ENCODE assay signal across 1 cellular context in the genomic region with DNA sequence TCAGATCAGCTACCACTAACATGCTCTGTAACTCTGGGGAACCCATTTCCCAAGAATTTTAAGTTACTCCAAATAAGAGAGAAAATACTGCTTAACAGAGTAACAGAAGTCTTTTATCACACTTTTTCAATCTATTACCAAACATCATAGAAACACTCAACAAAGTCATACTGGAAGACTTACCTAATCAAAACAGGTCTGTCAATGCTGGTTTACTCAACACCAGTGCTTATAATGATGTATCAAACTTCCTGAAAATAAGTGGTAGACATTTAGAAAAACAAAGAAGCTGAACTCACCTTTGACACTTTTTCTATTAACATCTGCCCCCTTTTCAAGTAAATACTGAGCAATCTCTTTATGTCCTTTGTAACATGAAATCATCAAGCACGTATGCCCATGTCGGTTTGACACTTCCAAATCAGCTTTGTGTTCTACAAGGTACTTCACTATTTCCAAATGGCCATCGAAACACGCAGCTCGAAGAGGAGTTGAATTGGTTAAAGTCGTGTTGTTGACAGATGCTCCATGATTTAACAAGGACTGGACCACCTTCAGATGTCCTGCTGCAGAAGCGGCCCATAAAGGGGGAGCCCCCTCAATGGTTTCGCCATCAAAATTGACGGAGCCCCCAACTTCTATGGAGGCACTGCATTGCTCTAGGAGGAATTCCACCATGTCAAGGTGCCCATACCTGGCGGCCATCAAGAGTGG.
A peak's percentile ranks its signal among the peaks of the same experiment; 100 is the strongest.
TF ChIP-seq lines count a peak whose summit lies in the region.

No MANE protein-coding gene starts in this region.

TF ChIP-seq in HepG2, 621 proteins besides CTCF, POLR2A, EP300 and RAD21:
- TF ChIP-seq, protein P1, sequence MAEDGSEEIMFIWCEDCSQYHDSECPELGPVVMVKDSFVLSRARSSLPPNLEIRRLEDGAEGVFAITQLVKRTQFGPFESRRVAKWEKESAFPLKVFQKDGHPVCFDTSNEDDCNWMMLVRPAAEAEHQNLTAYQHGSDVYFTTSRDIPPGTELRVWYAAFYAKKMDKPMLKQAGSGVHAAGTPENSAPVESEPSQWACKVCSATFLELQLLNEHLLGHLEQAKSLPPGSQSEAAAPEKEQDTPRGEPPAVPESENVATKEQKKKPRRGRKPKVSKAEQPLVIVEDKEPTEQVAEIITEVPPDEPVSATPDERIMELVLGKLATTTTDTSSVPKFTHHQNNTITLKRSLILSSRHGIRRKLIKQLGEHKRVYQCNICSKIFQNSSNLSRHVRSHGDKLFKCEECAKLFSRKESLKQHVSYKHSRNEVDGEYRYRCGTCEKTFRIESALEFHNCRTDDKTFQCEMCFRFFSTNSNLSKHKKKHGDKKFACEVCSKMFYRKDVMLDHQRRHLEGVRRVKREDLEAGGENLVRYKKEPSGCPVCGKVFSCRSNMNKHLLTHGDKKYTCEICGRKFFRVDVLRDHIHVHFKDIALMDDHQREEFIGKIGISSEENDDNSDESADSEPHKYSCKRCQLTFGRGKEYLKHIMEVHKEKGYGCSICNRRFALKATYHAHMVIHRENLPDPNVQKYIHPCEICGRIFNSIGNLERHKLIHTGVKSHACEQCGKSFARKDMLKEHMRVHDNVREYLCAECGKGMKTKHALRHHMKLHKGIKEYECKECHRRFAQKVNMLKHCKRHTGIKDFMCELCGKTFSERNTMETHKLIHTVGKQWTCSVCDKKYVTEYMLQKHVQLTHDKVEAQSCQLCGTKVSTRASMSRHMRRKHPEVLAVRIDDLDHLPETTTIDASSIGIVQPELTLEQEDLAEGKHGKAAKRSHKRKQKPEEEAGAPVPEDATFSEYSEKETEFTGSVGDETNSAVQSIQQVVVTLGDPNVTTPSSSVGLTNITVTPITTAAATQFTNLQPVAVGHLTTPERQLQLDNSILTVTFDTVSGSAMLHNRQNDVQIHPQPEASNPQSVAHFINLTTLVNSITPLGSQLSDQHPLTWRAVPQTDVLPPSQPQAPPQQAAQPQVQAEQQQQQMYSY (CRISPR knock-in tag; IDR thresholded peaks at IDR 0.05): 0 out of 2 replicates have a peak, but pooled peaks have one; percentile 20
- TF ChIP-seq RORA (CRISPR knock-in tag; IDR thresholded peaks at IDR 0.05) (no peak), ZNF674 (CRISPR knock-in tag; IDR thresholded peaks at IDR 0.05; ENCODE audit: low read depth) (no peak), NR2F2 (IDR thresholded peaks at IDR 0.05; ENCODE audit: borderline replicate concordance, low read depth) (peak; percentile 24; the same call in 1 of the 2 replicates), TBX2 (CRISPR knock-in tag; IDR thresholded peaks at IDR 0.05; ENCODE audit: borderline replicate concordance) (peak; percentile 25; the same call in 1 of the 2 replicates), NR2C2 (CRISPR knock-in tag; IDR thresholded peaks at IDR 0.05; ENCODE audit: borderline replicate concordance) (0 out of 2 replicates have a peak, but pooled peaks have one; percentile 6), RFXANK (CRISPR knock-in tag; IDR thresholded peaks at IDR 0.05) (no peak), ZNF264 (CRISPR knock-in tag; IDR thresholded peaks at IDR 0.05) (0 out of 2 replicates have a peak, but pooled peaks have one; percentile 72), ZNF788 (CRISPR knock-in tag; IDR thresholded peaks at IDR 0.05; ENCODE audit: borderline replicate concordance) (0 out of 2 replicates have a peak, but pooled peaks have one; percentile 38), JDP2 (CRISPR knock-in tag; IDR thresholded peaks at IDR 0.05; ENCODE audit: borderline replicate concordance) (no peak), KLF13 (CRISPR knock-in tag; IDR thresholded peaks at IDR 0.05) (no peak), BRD4 (CRISPR knock-in tag; IDR thresholded peaks at IDR 0.05) (0 out of 2 replicates have a peak, but pooled peaks have one; percentile 39), MAFF (IDR thresholded peaks at IDR 0.05; ENCODE audit: low read depth, low read length) (no peak), RCOR2 (CRISPR knock-in tag; IDR thresholded peaks at IDR 0.05) (no peak)
- TF ChIP-seq, protein P2, sequence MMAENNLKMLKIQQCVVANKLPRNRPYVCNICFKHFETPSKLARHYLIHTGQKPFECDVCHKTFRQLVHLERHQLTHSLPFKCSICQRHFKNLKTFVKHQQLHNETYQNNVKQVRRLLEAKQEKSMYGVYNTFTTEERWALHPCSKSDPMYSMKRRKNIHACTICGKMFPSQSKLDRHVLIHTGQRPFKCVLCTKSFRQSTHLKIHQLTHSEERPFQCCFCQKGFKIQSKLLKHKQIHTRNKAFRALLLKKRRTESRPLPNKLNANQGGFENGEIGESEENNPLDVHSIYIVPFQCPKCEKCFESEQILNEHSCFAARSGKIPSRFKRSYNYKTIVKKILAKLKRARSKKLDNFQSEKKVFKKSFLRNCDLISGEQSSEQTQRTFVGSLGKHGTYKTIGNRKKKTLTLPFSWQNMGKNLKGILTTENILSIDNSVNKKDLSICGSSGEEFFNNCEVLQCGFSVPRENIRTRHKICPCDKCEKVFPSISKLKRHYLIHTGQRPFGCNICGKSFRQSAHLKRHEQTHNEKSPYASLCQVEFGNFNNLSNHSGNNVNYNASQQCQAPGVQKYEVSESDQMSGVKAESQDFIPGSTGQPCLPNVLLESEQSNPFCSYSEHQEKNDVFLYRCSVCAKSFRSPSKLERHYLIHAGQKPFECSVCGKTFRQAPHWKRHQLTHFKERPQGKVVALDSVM (CRISPR knock-in tag; IDR thresholded peaks at IDR 0.05): no peak
- TF ChIP-seq, protein P3, sequence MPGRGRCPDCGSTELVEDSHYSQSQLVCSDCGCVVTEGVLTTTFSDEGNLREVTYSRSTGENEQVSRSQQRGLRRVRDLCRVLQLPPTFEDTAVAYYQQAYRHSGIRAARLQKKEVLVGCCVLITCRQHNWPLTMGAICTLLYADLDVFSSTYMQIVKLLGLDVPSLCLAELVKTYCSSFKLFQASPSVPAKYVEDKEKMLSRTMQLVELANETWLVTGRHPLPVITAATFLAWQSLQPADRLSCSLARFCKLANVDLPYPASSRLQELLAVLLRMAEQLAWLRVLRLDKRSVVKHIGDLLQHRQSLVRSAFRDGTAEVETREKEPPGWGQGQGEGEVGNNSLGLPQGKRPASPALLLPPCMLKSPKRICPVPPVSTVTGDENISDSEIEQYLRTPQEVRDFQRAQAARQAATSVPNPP (CRISPR knock-in tag; IDR thresholded peaks at IDR 0.05): no peak
- TF ChIP-seq, protein P4, sequence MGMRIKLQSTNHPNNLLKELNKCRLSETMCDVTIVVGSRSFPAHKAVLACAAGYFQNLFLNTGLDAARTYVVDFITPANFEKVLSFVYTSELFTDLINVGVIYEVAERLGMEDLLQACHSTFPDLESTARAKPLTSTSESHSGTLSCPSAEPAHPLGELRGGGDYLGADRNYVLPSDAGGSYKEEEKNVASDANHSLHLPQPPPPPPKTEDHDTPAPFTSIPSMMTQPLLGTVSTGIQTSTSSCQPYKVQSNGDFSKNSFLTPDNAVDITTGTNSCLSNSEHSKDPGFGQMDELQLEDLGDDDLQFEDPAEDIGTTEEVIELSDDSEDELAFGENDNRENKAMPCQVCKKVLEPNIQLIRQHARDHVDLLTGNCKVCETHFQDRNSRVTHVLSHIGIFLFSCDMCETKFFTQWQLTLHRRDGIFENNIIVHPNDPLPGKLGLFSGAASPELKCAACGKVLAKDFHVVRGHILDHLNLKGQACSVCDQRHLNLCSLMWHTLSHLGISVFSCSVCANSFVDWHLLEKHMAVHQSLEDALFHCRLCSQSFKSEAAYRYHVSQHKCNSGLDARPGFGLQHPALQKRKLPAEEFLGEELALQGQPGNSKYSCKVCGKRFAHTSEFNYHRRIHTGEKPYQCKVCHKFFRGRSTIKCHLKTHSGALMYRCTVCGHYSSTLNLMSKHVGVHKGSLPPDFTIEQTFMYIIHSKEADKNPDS (CRISPR knock-in tag; IDR thresholded peaks at IDR 0.05): no peak
